17 cellular contexts compared by ENCODE assay signal in the genomic region with DNA sequence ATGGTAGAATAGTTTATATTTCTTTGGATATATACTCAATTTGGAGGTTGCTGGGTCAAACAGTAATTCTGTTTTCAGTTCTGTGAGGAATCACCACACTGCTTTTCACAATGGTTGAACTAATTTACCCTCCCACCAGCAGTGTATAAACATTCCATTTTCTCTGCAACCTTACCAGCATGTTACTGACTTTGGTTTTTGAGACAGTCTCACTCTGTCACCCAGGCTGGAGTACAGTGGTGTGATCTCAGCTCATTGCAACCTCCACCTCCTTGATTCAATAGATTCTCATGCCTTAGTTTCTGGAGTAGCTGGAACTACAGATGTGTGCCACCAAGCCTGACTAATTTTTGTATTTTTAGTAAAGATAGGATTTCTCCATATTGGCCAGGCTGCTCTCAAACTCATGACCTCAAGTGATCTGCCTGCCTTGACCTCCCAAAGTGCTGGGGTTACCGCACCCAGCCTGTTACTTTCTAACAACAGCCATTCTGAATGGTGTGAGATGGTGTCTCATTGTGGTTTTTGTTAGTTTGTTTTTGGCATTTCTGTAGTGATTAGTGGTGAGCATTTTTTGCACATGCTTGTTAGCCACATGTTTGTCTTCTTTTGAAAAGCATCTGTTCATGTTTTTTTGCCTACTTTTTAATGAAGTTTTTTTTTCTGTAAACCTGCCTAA.
"Had no signal": no experiment of that assay in that cellular context is flagged by ENCODE, and none has a peak within 500 bp of the region (broad histone marks: within the 10 kb centered on the region; RNA-seq: fewer than 3 reads in every experiment).

No MANE protein-coding gene starts in this region.

- H3K9me3 ChIP-seq: breast epithelium, esophagus muscularis mucosa, suprapubic skin, transverse colon had no signal

- H3K36me3 ChIP-seq: breast epithelium, suprapubic skin, transverse colon had no signal

- H3K27me3 Mint-ChIP-seq: activated CD4-positive, alpha-beta T cell treated with anti-CD3 and anti-CD28 coated beads, Interleukin-2, amount 10 ng/mL, durations not matched to agents 24 days and 14 days; activated naive CD4-positive, alpha-beta T cell treated with anti-CD3 and anti-CD28 coated beads, Interleukin-2, amount 10 ng/mL, durations not matched to agents 7 days and 5 days; activated naive CD8-positive, alpha-beta T cell treated with anti-CD3 and anti-CD28 coated beads, Interleukin-2, amount 50 U/mL, for 24 hours; activated T-cell treated with anti-CD3 and anti-CD28 coated beads, Interleukin-2, amount 50 U/mL, for 24 hours; memory B cell; natural killer cell treated with Interleukin-12 subunit alpha and Interleukin-12 subunit beta and Interleukin-15 and Interleukin-18, amount 100 ng/mL, for 72 hours; stimulated activated naive CD8-positive, alpha-beta T cell treated with anti-CD3 and anti-CD28 coated beads, Interleukin-15, amount 100 ng/mL, for 72 hours had no signal

- H3K27ac Mint-ChIP-seq: activated CD4-positive, alpha-beta T cell treated with anti-CD3 and anti-CD28 coated beads, Interleukin-2, amount 10 ng/mL, durations not matched to agents 24 days and 14 days; activated CD8-positive, alpha-beta T cell treated with anti-CD3 and anti-CD28 coated beads, Interleukin-2, amount 10 ng/mL, durations not matched to agents 7 days and 5 days; activated naive CD4-positive, alpha-beta T cell treated with anti-CD3 and anti-CD28 coated beads, Interleukin-2, amount 10 ng/mL, durations not matched to agents 7 days and 5 days; activated naive CD8-positive, alpha-beta T cell treated with anti-CD3 and anti-CD28 coated beads, Interleukin-2, amount 50 U/mL, for 24 hours; activated T-cell treated with anti-CD3 and anti-CD28 coated beads, Interleukin-2, amount 50 U/mL, for 24 hours; memory B cell; natural killer cell treated with Interleukin-12 subunit alpha and Interleukin-12 subunit beta and Interleukin-15 and Interleukin-18, amount 100 ng/mL, for 72 hours; stimulated activated naive CD8-positive, alpha-beta T cell treated with anti-CD3 and anti-CD28 coated beads, Interleukin-15, amount 100 ng/mL, for 72 hours had no signal

- H3K27ac ChIP-seq: breast epithelium, esophagus muscularis mucosa, suprapubic skin, transverse colon had no signal

- H3K9me3 Mint-ChIP-seq: activated naive CD8-positive, alpha-beta T cell treated with anti-CD3 and anti-CD28 coated beads, Interleukin-2, amount 50 U/mL, for 24 hours; activated T-cell treated with anti-CD3 and anti-CD28 coated beads, Interleukin-2, amount 50 U/mL, for 24 hours; memory B cell; natural killer cell treated with Interleukin-12 subunit alpha and Interleukin-12 subunit beta and Interleukin-15 and Interleukin-18, amount 100 ng/mL, for 72 hours; stimulated activated naive CD8-positive, alpha-beta T cell treated with anti-CD3 and anti-CD28 coated beads, Interleukin-15, amount 100 ng/mL, for 72 hours had no signal

- H3K4me1 ChIP-seq: breast epithelium had no signal

- H3K4me3 ChIP-seq: breast epithelium, esophagus muscularis mucosa, suprapubic skin, transverse colon had no signal

- ATAC-seq: activated CD8-positive, alpha-beta T cell treated with anti-CD3 and anti-CD28 coated beads, Interleukin-2, amount 10 ng/mL, durations not matched to agents 7 days and 5 days; activated naive CD8-positive, alpha-beta T cell treated with anti-CD3 and anti-CD28 coated beads, Interleukin-2, amount 50 U/mL, for 24 hours; stimulated activated naive CD8-positive, alpha-beta T cell treated with anti-CD3 and anti-CD28 coated beads, Interleukin-15, amount 100 ng/mL, for 72 hours had no signal

- H3K4me3 Mint-ChIP-seq: activated CD4-positive, alpha-beta T cell treated with anti-CD3 and anti-CD28 coated beads, Interleukin-2, amount 10 ng/mL, durations not matched to agents 24 days and 14 days; activated CD8-positive, alpha-beta T cell treated with anti-CD3 and anti-CD28 coated beads, Interleukin-2, amount 10 ng/mL, durations not matched to agents 7 days and 5 days; activated naive CD4-positive, alpha-beta T cell treated with anti-CD3 and anti-CD28 coated beads, Interleukin-2, amount 10 ng/mL, durations not matched to agents 7 days and 5 days; activated naive CD8-positive, alpha-beta T cell treated with anti-CD3 and anti-CD28 coated beads, Interleukin-2, amount 50 U/mL, for 24 hours; activated T-cell treated with anti-CD3 and anti-CD28 coated beads, Interleukin-2, amount 50 U/mL, for 24 hours; memory B cell; natural killer cell treated with Interleukin-12 subunit alpha and Interleukin-12 subunit beta and Interleukin-15 and Interleukin-18, amount 100 ng/mL, for 72 hours; stimulated activated naive CD8-positive, alpha-beta T cell treated with anti-CD3 and anti-CD28 coated beads, Interleukin-15, amount 100 ng/mL, for 72 hours had no signal

- H3K27me3 ChIP-seq: breast epithelium, esophagus muscularis mucosa, suprapubic skin, transverse colon had no signal

- DNase-seq: activated CD4-positive, alpha-beta T cell treated with anti-CD3 and anti-CD28 coated beads, Interleukin-2, amount 10 ng/mL, durations not matched to agents 24 days and 14 days; activated CD8-positive, alpha-beta T cell treated with anti-CD3 and anti-CD28 coated beads, Interleukin-2, amount 10 ng/mL, durations not matched to agents 7 days and 5 days; activated naive CD4-positive, alpha-beta T cell treated with anti-CD3 and anti-CD28 coated beads, Interleukin-2, amount 10 ng/mL, durations not matched to agents 7 days and 5 days; activated naive CD8-positive, alpha-beta T cell treated with anti-CD3 and anti-CD28 coated beads, Interleukin-2, amount 50 U/mL, for 24 hours; activated T-cell treated with anti-CD3 and anti-CD28 coated beads, Interleukin-2, amount 50 U/mL, for 24 hours; aorta; cerebellar nuclear complex; cortex of kidney; effector CD4-positive, alpha-beta T cell; stimulated activated naive CD8-positive, alpha-beta T cell treated with anti-CD3 and anti-CD28 coated beads, Interleukin-15, amount 100 ng/mL, for 72 hours; T-helper 9 cell; transverse colon had no signal

- H3K4me1 Mint-ChIP-seq: activated CD4-positive, alpha-beta T cell treated with anti-CD3 and anti-CD28 coated beads, Interleukin-2, amount 10 ng/mL, durations not matched to agents 24 days and 14 days; activated naive CD4-positive, alpha-beta T cell treated with anti-CD3 and anti-CD28 coated beads, Interleukin-2, amount 10 ng/mL, durations not matched to agents 7 days and 5 days; stimulated activated naive CD8-positive, alpha-beta T cell treated with anti-CD3 and anti-CD28 coated beads, Interleukin-15, amount 100 ng/mL, for 72 hours had no signal
